12 cellular contexts compared by ENCODE assay signal in the genomic region with DNA sequence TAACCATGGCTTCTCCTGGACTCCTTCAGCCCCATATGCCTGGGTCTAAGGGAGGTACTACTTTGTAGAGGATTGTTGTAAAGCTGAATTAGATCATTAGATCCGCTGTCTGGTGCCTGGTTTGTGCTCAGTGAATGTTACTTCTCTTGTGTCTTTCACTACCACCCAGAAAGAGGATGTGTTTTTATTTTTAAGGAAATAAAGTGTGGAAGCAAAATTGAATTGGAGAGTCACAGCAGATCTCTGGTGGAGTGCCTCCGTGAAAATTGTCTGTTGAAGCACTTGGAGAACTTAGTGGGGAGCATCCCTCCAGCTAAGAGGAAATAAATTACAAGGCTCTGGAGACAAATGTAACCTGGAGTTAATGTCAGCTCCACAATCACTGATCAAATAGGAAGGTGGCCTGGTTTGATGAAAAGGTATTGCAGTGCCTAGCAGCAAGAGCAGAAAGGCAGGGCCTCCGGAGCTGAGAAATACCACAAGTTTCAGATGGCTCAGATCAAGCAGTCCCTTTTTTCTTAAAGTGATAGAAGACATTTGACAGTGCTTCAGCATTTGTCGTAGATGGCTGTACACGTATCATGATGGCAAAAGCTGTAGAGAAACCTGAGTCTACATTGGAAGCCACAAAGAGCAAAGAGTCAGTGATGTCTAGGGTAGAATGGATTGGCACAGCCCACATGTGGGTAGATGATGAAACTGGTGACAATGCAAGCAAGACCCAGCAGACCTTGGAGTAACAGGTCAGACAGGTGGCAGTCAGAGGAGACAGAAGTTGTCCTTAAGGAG.
DNase-seq lines count a peak whose midpoint lies in the region; ATAC-seq and TF ChIP-seq lines count a peak whose summit lies in the region.
"Had no signal": no experiment of that assay in that cellular context is flagged by ENCODE, and none has a peak within 500 bp of the region (broad histone marks: within the 10 kb centered on the region; RNA-seq: fewer than 3 reads in every experiment).

No MANE protein-coding gene starts in this region.

- peaks cover 42% of the 10 kb centered on the region for H3K36me3 Mint-ChIP-seq in nephron progenitor cell (ENCODE audit: low read depth)

- H3K4me3 Mint-ChIP-seq in nephron progenitor cell = no peak overlapping the region
- H3K4me3 Mint-ChIP-seq: brain had no signal

- peak; percentile 44 for DNase-seq in NOMO-1 treated with DMSO at 0.1 percent for 48 hours (lab: John Stamatoyannopoulos, UW; ENCODE audit: unreplicated experiment)
- DNase-seq in NOMO-1 treated with dmso at 0.1 percent for 144 hours (lab: John Stamatoyannopoulos, UW; ENCODE audit: unreplicated experiment) = no peak
- DNase-seq in RPMI8226 = peak; percentile 79
- DNase-seq in nephron progenitor cell = no peak
- DNase-seq in NK-92 (lab: John Stamatoyannopoulos, UW; ENCODE audit: unreplicated experiment) = no peak
- no peak for DNase-seq in RKO (ENCODE audit: low spot score)
- DNase-seq in aorta = no peak
- DNase-seq: NCI-H69, WERI-Rb-1 had no signal

- no peaks in the 10 kb centered on the region for H3K27me3 ChIP-seq in aorta (ENCODE audit: control insufficient read depth in 1 of 2, insufficient read depth in 2 of 2, low read length in 1 of 2)

- H3K9me3 ChIP-seq in HEK293 (ENCODE audit: control insufficient read depth, insufficient read depth, low read depth, low read length) = no peaks in the 10 kb centered on the region
- H3K9me3 ChIP-seq in aorta (ENCODE audit: control insufficient read depth, low read length) = no peaks in the 10 kb centered on the region

- CTCF ChIA-PET in HEK293 (lab: Yijun Ruan, JAX) = no interaction called here

- no peak overlapping the region for H3K27ac ChIP-seq in HEK293 (ENCODE audit: extremely low read depth, low read depth, low read length)
- no peak overlapping the region for H3K27ac ChIP-seq in aorta (ENCODE audit: low read depth in 1 of 2, low read length in 2 of 2)
- H3K27ac ChIP-seq: 22Rv1, WERI-Rb-1 had no signal

- 87% methylated on average over 5 of the region's 5 CpGs for WGBS in aorta, 2 donors

- peaks cover 21% of the 10 kb centered on the region for H3K4me1 Mint-ChIP-seq in nephron progenitor cell

- H3K27me3 Mint-ChIP-seq in nephron progenitor cell (ENCODE audit: low read depth, poor library complexity) = no peaks in the 10 kb centered on the region
- H3K27me3 Mint-ChIP-seq: brain had no signal

- H3K4me3 ChIP-seq in HEK293 (ENCODE audit: low read depth, low read length) (no peak overlapping the region), aorta (ENCODE audit: low read length in 2 of 2) (no peak overlapping the region)

- peak overlapping the region; percentile 46 for H3K27ac Mint-ChIP-seq in nephron progenitor cell
- H3K27ac Mint-ChIP-seq: brain had no signal

- peaks cover 19% of the 10 kb centered on the region for H3K4me1 ChIP-seq in HEK293 (ENCODE audit: control insufficient read depth, insufficient read depth, low read length)
- H3K4me1 ChIP-seq in aorta (ENCODE audit: control insufficient read depth in 1 of 2, insufficient read depth in 2 of 2, low read length in 2 of 2) = no peaks in the 10 kb centered on the region

- H3K36me3 ChIP-seq in HEK293 (ENCODE audit: control insufficient read depth in 2 of 2, insufficient read depth in 1 of 2, low read length in 2 of 2) = no peaks in the 10 kb centered on the region
- H3K36me3 ChIP-seq in aorta (ENCODE audit: control insufficient read depth in 1 of 2, insufficient read depth in 2 of 2, low read length in 1 of 2) = peaks cover 0 to 4% of the 10 kb centered on the region in 2 donors
- H3K36me3 ChIP-seq: WERI-Rb-1 had no signal

- intact Hi-C loops in aorta (cut with DNase I) = no loop called here

- no peak for ATAC-seq in aorta (ENCODE audit: low FRiP score)

- TF ChIP-seq CTCF in HEK293 (tag by site-specific recombination; IDR thresholded peaks at IDR 0.05) (no peak), nephron progenitor cell (IDR thresholded peaks at IDR 0.05) (no peak)

- POLR2A ChIA-PET in HEK293 (lab: Yijun Ruan, JAX) = no interaction called here

- no peaks in the 10 kb centered on the region for H3K9me3 Mint-ChIP-seq in nephron progenitor cell
- H3K9me3 Mint-ChIP-seq: brain had no signal

TF ChIP-seq in HEK293, 187 proteins besides CTCF, POLR2A, EP300 and RAD21:
- TF ChIP-seq ZNF76 (tag by site-specific recombination; IDR thresholded peaks at IDR 0.05; ENCODE audit: borderline replicate concordance, low read depth) = no peak
- TF ChIP-seq, protein P1, sequence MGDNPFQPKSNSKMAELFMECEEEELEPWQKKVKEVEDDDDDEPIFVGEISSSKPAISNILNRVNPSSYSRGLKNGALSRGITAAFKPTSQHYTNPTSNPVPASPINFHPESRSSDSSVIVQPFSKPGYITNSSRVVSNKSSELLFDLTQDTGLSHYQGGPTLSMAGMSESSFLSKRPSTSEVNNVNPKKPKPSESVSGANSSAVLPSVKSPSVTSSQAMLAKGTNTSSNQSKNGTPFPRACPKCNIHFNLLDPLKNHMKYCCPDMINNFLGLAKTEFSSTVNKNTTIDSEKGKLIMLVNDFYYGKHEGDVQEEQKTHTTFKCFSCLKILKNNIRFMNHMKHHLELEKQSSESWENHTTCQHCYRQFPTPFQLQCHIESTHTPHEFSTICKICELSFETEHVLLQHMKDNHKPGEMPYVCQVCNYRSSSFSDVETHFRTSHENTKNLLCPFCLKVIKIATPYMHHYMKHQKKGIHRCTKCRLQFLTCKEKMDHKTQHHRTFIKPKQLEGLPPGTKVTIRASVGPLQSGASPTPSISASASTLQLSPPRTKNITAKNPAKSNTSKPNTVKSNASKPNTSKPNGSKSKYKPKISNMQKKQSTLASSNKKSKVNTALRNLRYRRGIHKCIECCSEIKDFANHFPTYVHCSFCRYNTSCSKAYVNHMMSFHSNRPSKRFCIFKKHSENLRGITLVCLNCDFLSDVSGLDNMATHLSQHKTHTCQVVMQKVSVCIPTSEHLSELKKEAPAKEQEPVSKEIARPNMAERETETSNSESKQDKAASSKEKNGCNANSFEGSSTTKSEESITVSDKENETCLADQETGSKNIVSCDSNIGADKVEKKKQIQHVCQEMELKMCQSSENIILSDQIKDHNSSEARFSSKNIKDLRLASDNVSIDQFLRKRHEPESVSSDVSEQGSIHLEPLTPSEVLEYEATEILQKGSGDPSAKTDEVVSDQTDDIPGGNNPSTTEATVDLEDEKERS (tag by site-specific recombination; IDR thresholded peaks at IDR 0.05) = no peak
- TF ChIP-seq ZNF23 (tag by site-specific recombination; IDR thresholded peaks at IDR 0.05; ENCODE audit: borderline replicate concordance) = no peak
- peak; percentile 50; the same call in 1 of the 2 replicates for TF ChIP-seq SCRT2 (tag by site-specific recombination; IDR thresholded peaks at IDR 0.05)

Comparison
In these comparisons a context has a peak if more than half of its experiments do, and no peak if none do; other contexts are left out.
1. DNase-seq: peak in NOMO-1 treated with DMSO at 0.1 percent for 48 hours (single experiment) and RPMI8226 (single experiment); none in NOMO-1 treated with dmso at 0.1 percent for 144 hours (single experiment), nephron progenitor cell (single experiment), NK-92 (single experiment), RKO (single experiment) and aorta (0 of 2).